8 cellular contexts compared by ENCODE assay signal in genomic region chr14:105486333-105486973, GRCh38. TPM values are rescaled to one million over a fixed set of nuclear protein-coding genes. Genes with fewer than 3 reads are reported as not detected.
DNase-seq lines count a peak whose midpoint lies in the region; ATAC-seq and TF ChIP-seq lines count a peak whose summit lies in the region.

TSS of gene CRIP1 (plus strand) at chr14:105486886. CDS start at chr14:105487260, 374 bp downstream.

- no peaks in the 10 kb centered on the region for H3K9me3 Mint-ChIP-seq in T-cell

- TF ChIP-seq POLR2A in body of pancreas (IDR thresholded peaks at IDR 0.05), result no peak

- H3K27me3 ChIP-seq in right atrium auricular region, result no peaks in the 10 kb centered on the region
- peaks cover 0 to 18% of the 10 kb centered on the region in 2 donors for H3K27me3 ChIP-seq in body of pancreas

- H3K36me3 ChIP-seq in right atrium auricular region (no peaks in the 10 kb centered on the region), body of pancreas (replicated peaks in 1 of 2; ENCODE audit: insufficient read depth in 1 of 2, low read depth in 2 of 2) (no peaks in the 10 kb centered on the region)

- intact Hi-C loops in body of pancreas (cut with DNase I), result loop anchor here (5.0 kb wide), 1 partner anchor 119 kb away; no protein-coding TSS in a partner anchor

- DNase-seq in T-cell (peak in 2 of 34 experiments; percentile 24 to 30), right atrium auricular region (ENCODE audit: low spot score) (no peak), retina (peak; percentile 46), Kasumi-1 (lab: John Stamatoyannopoulos, UW) (no peak), NCI-H774 (lab: John Stamatoyannopoulos, UW) (no peak), body of pancreas (no peak)
- DNase-seq in effector CD4-positive, alpha-beta T cell, result no peak

- no peak for ATAC-seq in T-cell (replicated peaks in 1 of 4)
- no peak for ATAC-seq in body of pancreas

- peaks cover 49 to 56% (median 50%) of the 10 kb centered on the region in 3 donors for H3K4me1 Mint-ChIP-seq in T-cell

- CTCF ChIA-PET in T-cell (lab: Charles Lee), result no interaction called here

- H3K27ac Mint-ChIP-seq in T-cell, result peak within 1 kb of the TSS; percentile 93 to 95

- no peaks in the 10 kb centered on the region for H3K27me3 Mint-ChIP-seq in T-cell

- WGBS in body of pancreas, 2 donors, result 6% methylated on average over 48 of the region's 48 CpGs; no CpG with 5 or more reads in 1 of the 2 donors

- POLR2A ChIA-PET in T-cell (lab: Charles Lee), result interaction anchor here (0.6 to 1.0 kb wide), 2 partner anchors 12 to 422 kb away, joined by 3 to 5 read pairs; partner anchors contain the start of gene GPR132 (in 1 of the 2)

- no peaks in the 10 kb centered on the region for H3K9me3 ChIP-seq in right atrium auricular region
- no peaks in the 10 kb centered on the region for H3K9me3 ChIP-seq in body of pancreas

- peak within 1 kb of the TSS; percentile 81 to 87 (median 87) for H3K4me3 Mint-ChIP-seq in T-cell

- H3K36me3 Mint-ChIP-seq in T-cell, result peaks cover 5% of the 10 kb centered on the region

- peak within 1 kb of the TSS; percentile 53; the same call in 1 of the 2 replicates for H3K4me3 ChIP-seq in GM08714 (ENCODE audit: low read length)
- H3K4me3 ChIP-seq in right atrium auricular region, result peak within 1 kb of the TSS; percentile 62 to 69
- H3K4me3 ChIP-seq in body of pancreas, result no peak within 1 kb of the TSS

- no peak for TF ChIP-seq CTCF in right atrium auricular region (IDR thresholded peaks at IDR 0.05)
- TF ChIP-seq CTCF in body of pancreas (IDR thresholded peaks at IDR 0.05), result no peak

- H3K4me1 ChIP-seq in right atrium auricular region (peaks cover 0 to 91% of the 10 kb centered on the region in 2 donors), body of pancreas (peaks cover 74% of the 10 kb centered on the region)

- H3K27ac ChIP-seq in right atrium auricular region (peak within 1 kb of the TSS; percentile 95 to 98), body of pancreas (peak within 1 kb of the TSS in 2 of 4 donors; percentile 20 to 49)

RNA-seq across cellular contexts. Expression of gene CRIP1, which starts in this region (rescaled TPM):
- total RNA-seq in T-cell (100 to 1,000 TPM; 224 to 477 (median 329) TPM), right atrium auricular region (10 to 100 TPM; 42.9 to 79.2 TPM), body of pancreas (1 to 10 TPM; 2.6 to 5.4 TPM)

Comparison
In these comparisons a context has a peak if more than half of its experiments do, and no peak if none do; other contexts are left out.
1. RNA of gene CRIP1 (total RNA-seq): 224 to 477 TPM in T-cell and 42.9 to 79.2 TPM in right atrium auricular region; 2.6 to 5.4 TPM in body of pancreas; every median in the first group is over 4 times any median in the second.
2. H3K4me3 ChIP-seq: peak in GM08714 (single experiment) and right atrium auricular region (2 of 2); none in body of pancreas (0 of 2).